21 cellular contexts compared by ENCODE assay signal in genomic region chr10:12235116-12235694, GRCh38. TPM values are rescaled to one million over a fixed set of nuclear protein-coding genes. Genes with fewer than 3 reads are reported as not detected.
A peak's percentile ranks its signal among the peaks of the same experiment; 100 is the strongest.
DNase-seq lines count a peak whose midpoint lies in the region; ATAC-seq and TF ChIP-seq lines count a peak whose summit lies in the region.
"Had no signal": no experiment of that assay in that cellular context is flagged by ENCODE, and none has a peak within 500 bp of the region (broad histone marks: within the 10 kb centered on the region; RNA-seq: fewer than 3 reads in every experiment).

No MANE protein-coding gene starts in this region.

- no peaks in the 10 kb centered on the region for H3K9me3 Mint-ChIP-seq in activated T-helper 1 cell treated with anti-CD3 and anti-CD28 coated beads, Interleukin-12 subunit alpha, Interleukin-12 subunit beta, Interleukin-2, Interleukin-4 antibody, amounts not matched to agents 30 ng/mL and 10 ng/mL and 1 ng/mL, durations not matched to agents 14 hours and 24 hours and 36 hours
- H3K9me3 Mint-ChIP-seq: activated CD4-positive, alpha-beta T cell treated with anti-CD3 and anti-CD28 coated beads, Interleukin-2, amount 10 ng/mL, durations not matched to agents 24 days and 14 days; CD8-positive, alpha-beta T cell; nephron progenitor cell had no signal

- H3K4me3 Mint-ChIP-seq in activated T-helper 1 cell treated with anti-CD3 and anti-CD28 coated beads, Interleukin-12 subunit alpha, Interleukin-12 subunit beta, Interleukin-2, Interleukin-4 antibody, amounts not matched to agents 30 ng/mL and 10 ng/mL and 1 ng/mL, durations not matched to agents 14 hours and 24 hours and 36 hours: no peak overlapping the region
- H3K4me3 Mint-ChIP-seq: activated CD4-positive, alpha-beta T cell treated with anti-CD3 and anti-CD28 coated beads, Interleukin-2, amount 10 ng/mL, durations not matched to agents 24 days and 14 days; CD8-positive, alpha-beta T cell; nephron progenitor cell had no signal

- no peak for TF ChIP-seq RAD21 in HCT116 (IDR thresholded peaks at IDR 0.05; ENCODE audit: low read depth)

- no peak for ATAC-seq in HCT116
- ATAC-seq in right lobe of liver: peak in 3 of 4 donors; percentile 28 to 70 (median 33)
- ATAC-seq: CD8-positive, alpha-beta T cell had no signal

- WGBS in esophagus muscularis mucosa: 52% methylated on average over 3 of the region's 3 CpGs
- 66% methylated on average over 3 of the region's 3 CpGs for WGBS in right lobe of liver (ENCODE audit: insufficient coverage, low coverage, low lambda C conversion rate, missing lambda C conversion rate)

- RAD21 ChIA-PET in HCT116 (lab: Charles Lee; ENCODE audit: low non-redundant PET in 1 of 2, low total read pairs in 2 of 2, uncharacterized antibody in 2 of 2, unreplicated experiment in 2 of 2): no interaction called here

- H3K4me1 ChIP-seq in HCT116 (ENCODE audit: control insufficient read depth in 1 of 2, insufficient read depth in 2 of 2, low read length in 2 of 2): no peaks in the 10 kb centered on the region
- H3K4me1 ChIP-seq in esophagus muscularis mucosa: peaks cover 7 to 42% (median 36%) of the 10 kb centered on the region in 4 donors
- H3K4me1 ChIP-seq in right lobe of liver: peaks cover 0 to 23% (median 4%) of the 10 kb centered on the region in 4 donors
- peaks cover 15% of the 10 kb centered on the region for H3K4me1 ChIP-seq in stomach smooth muscle (ENCODE audit: control insufficient read depth, insufficient read depth, low read length)
- H3K4me1 ChIP-seq: adrenal gland had no signal

- H3K27me3 Mint-ChIP-seq in activated T-helper 1 cell treated with anti-CD3 and anti-CD28 coated beads, Interleukin-12 subunit alpha, Interleukin-12 subunit beta, Interleukin-2, Interleukin-4 antibody, amounts not matched to agents 30 ng/mL and 10 ng/mL and 1 ng/mL, durations not matched to agents 14 hours and 24 hours and 36 hours (ENCODE audit: insufficient read depth): no peaks in the 10 kb centered on the region
- H3K27me3 Mint-ChIP-seq: activated CD4-positive, alpha-beta T cell treated with anti-CD3 and anti-CD28 coated beads, Interleukin-2, amount 10 ng/mL, durations not matched to agents 24 days and 14 days had no signal

- BruUV-seq in HCT116 (replicated peaks; lab: Mats Ljungman, UMichigan): TSS peak; percentile 15

- no peak for DNase-seq in HCT116 (ENCODE audit: low read depth, low spot score)
- DNase-seq in esophagus muscularis mucosa (ENCODE audit: extremely low spot score): no peak
- DNase-seq in right lobe of liver: no peak
- DNase-seq in activated T-helper 1 cell treated with anti-CD3 and anti-CD28 coated beads, Interleukin-12 subunit alpha, Interleukin-12 subunit beta, Interleukin-2, Interleukin-4 antibody, amounts not matched to agents 30 ng/mL and 10 ng/mL and 1 ng/mL, durations not matched to agents 14 hours and 24 hours and 36 hours (ENCODE audit: low spot score): no peak
- DNase-seq in NCI-H2227 (lab: John Stamatoyannopoulos, UW; ENCODE audit: unreplicated experiment): no peak
- no peak for DNase-seq in Ammon's horn (ENCODE audit: low spot score)
- no peak for DNase-seq in foreskin fibroblast
- DNase-seq: activated CD4-positive, alpha-beta T cell treated with anti-CD3 and anti-CD28 coated beads, Interleukin-2, amount 10 ng/mL, durations not matched to agents 24 days and 14 days; activated effector memory CD4-positive, alpha-beta T cell treated with anti-CD3 and anti-CD28 coated beads, Interleukin-2, amount 50 U/mL, for 16 hours; adrenal gland; CD8-positive, alpha-beta T cell; GOT3; Kasumi-1; NCI-H1105 treated with DMSO at 0.1 percent for 48 hours; NCI-H526 treated with DMSO at 0.1 percent for 48 hours; nephron progenitor cell; posterior cingulate gyrus; SHP77 treated with DMSO at 0.1 percent for 48 hours; spleen; stimulated activated CD4-positive, alpha-beta T cell treated with anti-CD3 and anti-CD28 coated beads, Interleukin-4, amount 100 ng/mL, for 4 hours had no signal

- H3K4me2 ChIP-seq in HCT116 (ENCODE audit: low read length): no peak overlapping the region

- H3K9ac ChIP-seq in HCT116 (ENCODE audit: low read length): no peak overlapping the region
- H3K9ac ChIP-seq in stomach smooth muscle (ENCODE audit: low read length in 2 of 2): no peak overlapping the region

- H2AFZ ChIP-seq in HCT116 (ENCODE audit: low read depth, low read length, poor library complexity, severe bottlenecking): no peak overlapping the region

- H3K79me2 ChIP-seq in HCT116 (ENCODE audit: insufficient read depth, low read length): peaks cover 14% of the 10 kb centered on the region

- H3K9me2 ChIP-seq in HCT116 (ENCODE audit: insufficient read depth): no peaks in the 10 kb centered on the region

- CTCF ChIA-PET in HCT116 (lab: Charles Lee): no interaction called here

- POLR2A ChIA-PET in HCT116 (lab: Charles Lee): no interaction called here

- TF ChIP-seq CTCF in HCT116 (IDR thresholded peaks at IDR 0.05 in 2 of 3, conservative IDR thresholded peaks at IDR 0.05 in 1 of 3; ENCODE audit: borderline replicate concordance in 1 of 3, insufficient read depth in 1 of 3, low read depth in 2 of 3, low read length in 2 of 3): no peak
- no peak for TF ChIP-seq CTCF in esophagus muscularis mucosa (IDR thresholded peaks at IDR 0.05)
- TF ChIP-seq CTCF in right lobe of liver (IDR thresholded peaks at IDR 0.05): no peak
- no peak for TF ChIP-seq CTCF in foreskin fibroblast (IDR thresholded peaks at IDR 0.05; ENCODE audit: low read depth, low read length)

- H3K36me3 ChIP-seq in HCT116 (ENCODE audit: control insufficient read depth in 1 of 2, insufficient read depth in 2 of 2, low read length in 2 of 2): peaks cover 54 to 56% of the 10 kb centered on the region in 2 experiments
- H3K36me3 ChIP-seq in esophagus muscularis mucosa: peaks cover 13 to 76% (median 47%) of the 10 kb centered on the region in 4 donors
- H3K36me3 ChIP-seq in right lobe of liver: peaks cover 0 to 28% (median 10%) of the 10 kb centered on the region in 4 donors
- H3K36me3 ChIP-seq in stomach smooth muscle (ENCODE audit: control insufficient read depth in 2 of 2, insufficient read depth in 2 of 2, low read length in 2 of 2): peaks cover 6% of the 10 kb centered on the region in 2 donors

- no peak overlapping the region for H3K27ac Mint-ChIP-seq in activated T-helper 1 cell treated with anti-CD3 and anti-CD28 coated beads, Interleukin-12 subunit alpha, Interleukin-12 subunit beta, Interleukin-2, Interleukin-4 antibody, amounts not matched to agents 30 ng/mL and 10 ng/mL and 1 ng/mL, durations not matched to agents 14 hours and 24 hours and 36 hours
- H3K27ac Mint-ChIP-seq: activated CD4-positive, alpha-beta T cell treated with anti-CD3 and anti-CD28 coated beads, Interleukin-2, amount 10 ng/mL, durations not matched to agents 24 days and 14 days; CD8-positive, alpha-beta T cell; nephron progenitor cell had no signal

- H3K9me3 ChIP-seq in HCT116 (ENCODE audit: control insufficient read depth in 1 of 2, insufficient read depth in 1 of 2, low read depth in 1 of 2, low read length in 2 of 2) (no peaks in the 10 kb centered on the region), esophagus muscularis mucosa (no peaks in the 10 kb centered on the region), right lobe of liver (no peaks in the 10 kb centered on the region), stomach smooth muscle (ENCODE audit: control insufficient read depth in 2 of 2, low read length in 2 of 2) (no peaks in the 10 kb centered on the region)
- H3K9me3 ChIP-seq: adrenal gland, spleen had no signal

- peaks cover 51% of the 10 kb centered on the region for H3K36me3 Mint-ChIP-seq in activated T-helper 1 cell treated with anti-CD3 and anti-CD28 coated beads, Interleukin-12 subunit alpha, Interleukin-12 subunit beta, Interleukin-2, Interleukin-4 antibody, amounts not matched to agents 30 ng/mL and 10 ng/mL and 1 ng/mL, durations not matched to agents 14 hours and 24 hours and 36 hours (ENCODE audit: low read depth)

- H4K20me1 ChIP-seq in HCT116 (ENCODE audit: insufficient read depth): no peaks in the 10 kb centered on the region

- H3K4me1 Mint-ChIP-seq in activated T-helper 1 cell treated with anti-CD3 and anti-CD28 coated beads, Interleukin-12 subunit alpha, Interleukin-12 subunit beta, Interleukin-2, Interleukin-4 antibody, amounts not matched to agents 30 ng/mL and 10 ng/mL and 1 ng/mL, durations not matched to agents 14 hours and 24 hours and 36 hours (ENCODE audit: low read depth): peaks cover 2% of the 10 kb centered on the region
- H3K4me1 Mint-ChIP-seq: nephron progenitor cell had no signal

- H3K27me3 ChIP-seq in HCT116 (ENCODE audit: insufficient read depth, low read length) (no peaks in the 10 kb centered on the region), esophagus muscularis mucosa (no peaks in the 10 kb centered on the region), right lobe of liver (no peaks in the 10 kb centered on the region), stomach smooth muscle (ENCODE audit: control insufficient read depth in 1 of 2, insufficient read depth in 2 of 2, low read length in 2 of 2) (no peaks in the 10 kb centered on the region)
- H3K27me3 ChIP-seq: adrenal gland, spleen had no signal

- no peak for TF ChIP-seq POLR2A in HCT116 (IDR thresholded peaks at IDR 0.05; ENCODE audit: borderline replicate concordance, extremely low read depth, insufficient read depth, insufficient read length)
- no peak for TF ChIP-seq POLR2A in esophagus muscularis mucosa (IDR thresholded peaks at IDR 0.05; ENCODE audit: low read depth)
- TF ChIP-seq POLR2A in right lobe of liver (IDR thresholded peaks at IDR 0.05): no peak

- H3K4me3 ChIP-seq in HCT116 (replicated peaks in 1 of 2; ENCODE audit: low read depth in 1 of 2, low read length in 2 of 2) (no peak overlapping the region), esophagus muscularis mucosa (peak overlapping the region in 1 of 4 donors; percentile 10), right lobe of liver (no peak overlapping the region), stomach smooth muscle (ENCODE audit: low read length in 2 of 2) (peak overlapping the region in 1 of 2 donors; percentile 8), foreskin fibroblast (ENCODE audit: low read depth in 1 of 2, low read length in 2 of 2) (no peak overlapping the region)
- H3K4me3 ChIP-seq: adrenal gland, spleen had no signal

- H3K27ac ChIP-seq in HCT116 (ENCODE audit: low read depth, low read length) (no peak overlapping the region), esophagus muscularis mucosa (replicated peaks in 1 of 4) (peak overlapping the region; percentile 55 to 72 (median 68)), right lobe of liver (peak overlapping the region in 2 of 3 donors; percentile 5 to 47), stomach smooth muscle (ENCODE audit: low read length) (peak overlapping the region; percentile 67)
- H3K27ac ChIP-seq: spleen had no signal

- no peak for TF ChIP-seq EP300 in esophagus muscularis mucosa (IDR thresholded peaks at IDR 0.05)

- intact Hi-C loops in HCT116 (cut with micrococcal nuclease) (no loop called here), esophagus muscularis mucosa (cut with DNase I) (no loop called here), right lobe of liver (cut with DNase I) (no loop called here)
- intact Hi-C loops in activated T-helper 1 cell treated with anti-CD3 and anti-CD28 coated beads, Interleukin-12 subunit alpha, Interleukin-12 subunit beta, Interleukin-2, Interleukin-4 antibody, amounts not matched to agents 30 ng/mL and 10 ng/mL and 1 ng/mL, durations not matched to agents 14 hours and 24 hours and 36 hours (cut with micrococcal nuclease): no loop called here

RNA-seq across cellular contexts. Expression of gene CDC123, which starts 39.2 kb away (rescaled TPM):
- total RNA-seq in HCT116 (2021; ENCODE audit: unreplicated experiment) (132 TPM), esophagus muscularis mucosa (10 to 100 TPM; 46.9 to 50.2 (median 48.5) TPM), right lobe of liver (10 to 100 TPM; 29.5 to 46.3 (median 33.0) TPM)
- 133 and 134 TPM in 2 replicates for polyA plus RNA-seq in HCT116 (2012)
- 190 and 191 TPM in 2 replicates for total RNA-seq in activated T-helper 1 cell treated with anti-CD3 and anti-CD28 coated beads, Interleukin-12 subunit alpha, Interleukin-12 subunit beta, Interleukin-2, Interleukin-4 antibody, amounts not matched to agents 30 ng/mL and 10 ng/mL and 1 ng/mL, durations not matched to agents 14 hours and 24 hours and 36 hours

RNA-seq across cellular contexts. Expression of gene NUDT5, which starts 39.5 kb away (rescaled TPM):
- total RNA-seq in HCT116 (2021; ENCODE audit: unreplicated experiment) (101 TPM), esophagus muscularis mucosa (10 to 100 TPM; 19.9 to 23.7 (median 21.4) TPM), right lobe of liver (10 to 100 TPM; 48.6 to 64.3 (median 55.8) TPM)
- 75.0 and 99.5 TPM in 2 replicates for polyA plus RNA-seq in HCT116 (2012)
- 121 and 131 TPM in 2 replicates for total RNA-seq in activated T-helper 1 cell treated with anti-CD3 and anti-CD28 coated beads, Interleukin-12 subunit alpha, Interleukin-12 subunit beta, Interleukin-2, Interleukin-4 antibody, amounts not matched to agents 30 ng/mL and 10 ng/mL and 1 ng/mL, durations not matched to agents 14 hours and 24 hours and 36 hours
